In the genomic region with DNA sequence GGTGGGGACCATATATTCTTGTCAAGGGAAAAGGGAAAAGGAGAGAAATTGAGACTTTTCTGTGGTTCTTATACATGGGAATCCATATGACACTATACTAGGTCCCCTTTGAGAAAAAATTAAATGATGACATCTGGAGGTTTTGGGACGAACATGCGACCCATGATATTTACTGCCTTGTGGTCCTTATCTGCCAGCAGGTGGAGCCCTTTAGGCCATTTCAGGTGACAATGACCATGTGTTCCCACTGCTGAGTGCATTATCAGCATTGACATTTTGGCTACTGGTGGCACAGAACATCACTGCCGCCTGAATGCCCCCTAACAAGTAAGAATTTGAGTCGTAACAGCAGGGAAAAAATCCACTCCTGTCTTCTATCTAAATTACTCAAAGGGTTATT, we compare ENCODE assay signal across 9 cellular contexts.
A peak's percentile ranks its signal among the peaks of the same experiment; 100 is the strongest.
DNase-seq lines count a peak whose midpoint lies in the region; ATAC-seq, FAIRE-seq and TF ChIP-seq lines count a peak whose summit lies in the region.
"Had no signal": no experiment of that assay in that cellular context is flagged by ENCODE, and none has a peak within 500 bp of the region (broad histone marks: within the 10 kb centered on the region; RNA-seq: fewer than 3 reads in every experiment).

No MANE protein-coding gene starts in this region.

- intact Hi-C loops in HepG2 (cut with micrococcal nuclease; ENCODE audit: unreplicated experiment) = loop anchor here (10.0 kb wide), 1 partner anchor 1144 kb away; no protein-coding TSS in a partner anchor

- no peaks in the 10 kb centered on the region for H3K36me3 ChIP-seq in HepG2 (replicated peaks in 1 of 2; ENCODE audit: control insufficient read depth in 1 of 2, insufficient read depth in 2 of 2, low read length in 2 of 2)
- H3K36me3 ChIP-seq: cardiac muscle cell had no signal

- H3K27ac ChIP-seq in HepG2 (ENCODE audit: extremely low read length, insufficient read depth, low read length) = no peak overlapping the region
- H3K27ac ChIP-seq: cardiac muscle cell had no signal

- H3K9ac ChIP-seq in HepG2 (ENCODE audit: insufficient read depth, low read depth, low read length) = no peak overlapping the region

- TF ChIP-seq EP300 in HepG2 (IDR thresholded peaks at IDR 0.05; ENCODE audit: low read depth in 2 of 2, low read length in 2 of 2) = no peak
- TF ChIP-seq EP300 in HepG2 (CRISPR knock-in tag; IDR thresholded peaks at IDR 0.05; ENCODE audit: borderline replicate concordance) = no peak

- no peak for TF ChIP-seq RAD21 in HepG2 (CRISPR knock-in tag; IDR thresholded peaks at IDR 0.05)

- H3K4me3 ChIP-seq in HepG2 (replicated peaks in 1 of 3; ENCODE audit: insufficient read depth in 1 of 3, low read depth in 2 of 3, low read length in 3 of 3) = no peak overlapping the region
- H3K4me3 ChIP-seq: cardiac muscle cell had no signal

- no peak overlapping the region for H2AFZ ChIP-seq in HepG2 (ENCODE audit: low read length)

- FAIRE-seq in HepG2 (lab: Jason Lieb, UNC) = no peak

- no TSS peak for BruUV-seq in HepG2 (replicated peaks; lab: Mats Ljungman, UMichigan)

- no peaks in the 10 kb centered on the region for H3K79me2 ChIP-seq in HepG2 (ENCODE audit: insufficient read depth, low read length)

- H3K4me2 ChIP-seq in HepG2 (ENCODE audit: low read depth, low read length) = no peak overlapping the region

- no peaks in the 10 kb centered on the region for H3K27me3 ChIP-seq in HepG2 (ENCODE audit: control insufficient read depth in 1 of 2, insufficient read depth in 2 of 2, low read length in 2 of 2)
- H3K27me3 ChIP-seq: cardiac muscle cell had no signal

- no peaks in the 10 kb centered on the region for H4K20me1 ChIP-seq in HepG2 (ENCODE audit: insufficient read depth, low read length)

- peak; percentile 27 for DNase-seq in ACHN
- peak; percentile 10 for DNase-seq in SKM-1 treated with dmso at 0.1 percent for 144 hours (lab: John Stamatoyannopoulos, UW; ENCODE audit: unreplicated experiment)
- DNase-seq in HepG2 (ENCODE audit: low spot score) = peak; percentile 48
- no peak for DNase-seq in NCI-H2196 treated with DMSO at 0.1 percent for 48 hours (lab: John Stamatoyannopoulos, UW; ENCODE audit: unreplicated experiment)
- DNase-seq in T-helper 1 cell = no peak
- no peak for DNase-seq in nucleus accumbens (lab: John Stamatoyannopoulos, UW)

- H3K9me3 ChIP-seq in HepG2 (ENCODE audit: low read length) = no peaks in the 10 kb centered on the region

- WGBS in HepG2 (ENCODE audit: low lambda C conversion rate) = 9% methylated on average over 4 of the region's 4 CpGs

- ATAC-seq in GM18858 (IDR thresholded peaks at IDR 0.05; ENCODE audit: unreplicated experiment) (peak; percentile 67), HG03571 (IDR thresholded peaks at IDR 0.05; ENCODE audit: unreplicated experiment) (peak; percentile 73), HepG2 (peak; percentile 91)

- TF ChIP-seq POLR2A in HepG2 (IDR thresholded peaks at IDR 0.05; ENCODE audit: insufficient read depth in 1 of 2, low read depth in 2 of 2, low read length in 2 of 2) = no peak

- CTCF ChIA-PET in HepG2 (lab: Yijun Ruan, JAX; ENCODE audit: low intra/inter-chr PET ratio, low total read pairs) = interaction anchor here (1.4 to 1.7 kb wide), 2 partner anchors 100 to 849 kb away, joined by 4 to 10 read pairs; no protein-coding TSS in a partner anchor

- in situ Hi-C loops in ACHN (cut with HindIII; ENCODE audit: low pct_ligation_motif_present, low pct_unique_long_range_greater_than_20kb, low sequenced_read_pairs) (no loop called here), HepG2 (cut with HindIII; ENCODE audit: extremely low pct_ligation_motif_present, low pct_unique_long_range_greater_than_20kb) (loop anchor here (25.0 kb wide), 1 partner anchor 842 kb away; the partner anchor contains the start of gene FSTL5)

- H3K4me1 ChIP-seq in HepG2 (ENCODE audit: insufficient read depth, low read length) = no peaks in the 10 kb centered on the region

- POLR2A ChIA-PET in HepG2 (lab: Yijun Ruan, JAX) = no interaction called here

- TF ChIP-seq CTCF in HepG2 (CRISPR knock-in tag; IDR thresholded peaks at IDR 0.05) = peak; percentile 57

TF ChIP-seq in HepG2, 621 proteins besides CTCF, POLR2A, EP300 and RAD21:
- TF ChIP-seq TP53 (CRISPR knock-in tag; conservative IDR thresholded peaks at IDR 0.05) (no peak), SMC3 (IDR thresholded peaks at IDR 0.05; ENCODE audit: low read length) (peak; percentile 65), STAG1 (CRISPR knock-in tag; IDR thresholded peaks at IDR 0.05) (peak; percentile 41), THRA (CRISPR knock-in tag; IDR thresholded peaks at IDR 0.05; ENCODE audit: borderline replicate concordance) (peak; percentile 68; the same call in 1 of the 2 replicates), RXRB (CRISPR knock-in tag; IDR thresholded peaks at IDR 0.05; ENCODE audit: borderline replicate concordance) (0 out of 2 replicates have a peak, but pooled peaks have one; percentile 23), MED8 (CRISPR knock-in tag; IDR thresholded peaks at IDR 0.05; ENCODE audit: insufficient replicate concordance) (no peak)
TF ChIP-seq in HepG2: peak in this region for 4.

Comparison
In these comparisons a context has a peak if more than half of its experiments do, and no peak if none do; other contexts are left out.
1. DNase-seq: peak in ACHN (single experiment), SKM-1 treated with dmso at 0.1 percent for 144 hours (single experiment) and HepG2 (single experiment); none in NCI-H2196 treated with DMSO at 0.1 percent for 48 hours (single experiment), T-helper 1 cell (0 of 5) and nucleus accumbens (0 of 56).
2. Peak in every context shown above with its lines, with median percentiles within 50 percentile points of each other: ATAC-seq.